ENCODE assay signal across 10 cellular contexts in genomic region chr17:72392056-72393010, GRCh38.
DNase-seq lines count a peak whose midpoint lies in the region; ATAC-seq and TF ChIP-seq lines count a peak whose summit lies in the region.
"Had no signal": no experiment of that assay in that cellular context is flagged by ENCODE, and none has a peak within 500 bp of the region (broad histone marks: within the 10 kb centered on the region; RNA-seq: fewer than 3 reads in every experiment).

No MANE protein-coding gene starts in this region.

- POLR2A ChIA-PET in SK-N-SH (lab: Yijun Ruan, JAX): no interaction called here

- TF ChIP-seq CTCF in SK-N-SH (IDR thresholded peaks at IDR 0.05): no peak
- TF ChIP-seq CTCF in brain microvascular endothelial cell (IDR thresholded peaks at IDR 0.05; ENCODE audit: low read depth, low read length, missing control alignments): no peak

- CTCF ChIA-PET in SK-N-SH (lab: Yijun Ruan, JAX): interaction anchor here (0.6 to 1.3 kb wide), 4 partner anchors 11 to 40 kb away, joined by 3 to 4 read pairs (median 4); no protein-coding TSS in a partner anchor

- TF ChIP-seq EP300 in SK-N-SH (IDR thresholded peaks at IDR 0.05; ENCODE audit: borderline replicate concordance in 1 of 2, low read depth in 1 of 2, low read length in 1 of 2): no peak

- H3K4me2 ChIP-seq in SK-N-SH: peak overlapping the region; percentile 53

- no peaks in the 10 kb centered on the region for H3K27me3 ChIP-seq in SK-N-SH (ENCODE audit: insufficient read depth)
- H3K27me3 ChIP-seq in brain microvascular endothelial cell (replicated peaks): no peaks in the 10 kb centered on the region

- H3K9ac ChIP-seq in SK-N-SH: peak overlapping the region; percentile 59

- H3K9me3 ChIP-seq in SK-N-SH: no peaks in the 10 kb centered on the region

- H3K27ac ChIP-seq in SK-N-SH (ENCODE audit: low read depth in 2 of 2, low read length in 1 of 2) (peak overlapping the region in 1 of 2 experiments; percentile 93; a peak in 2 of 4 replicates), brain microvascular endothelial cell (peak overlapping the region; percentile 70)

- in situ Hi-C loops in brain microvascular endothelial cell (cut with HindIII; ENCODE audit: low pct_ligation_motif_present, low sequenced_read_pairs): no loop called here

- peaks cover 34% of the 10 kb centered on the region for H3F3A ChIP-seq in SK-N-SH (replicated peaks; ENCODE audit: insufficient read depth)

- no peaks in the 10 kb centered on the region for H3K79me2 ChIP-seq in SK-N-SH (ENCODE audit: insufficient read depth)

- no peaks in the 10 kb centered on the region for H3K36me3 ChIP-seq in SK-N-SH (replicated peaks in 1 of 2; ENCODE audit: control insufficient read depth in 1 of 2, insufficient read depth in 2 of 2, low read length in 1 of 2)
- H3K36me3 ChIP-seq in brain microvascular endothelial cell (replicated peaks): no peaks in the 10 kb centered on the region

- no peaks in the 10 kb centered on the region for H3K9me2 ChIP-seq in SK-N-SH

- H4K20me1 ChIP-seq in SK-N-SH (ENCODE audit: insufficient read depth): no peaks in the 10 kb centered on the region

- TF ChIP-seq RAD21 in SK-N-SH (IDR thresholded peaks at IDR 0.05; ENCODE audit: low read length): no peak

- peaks cover 4 to 61% of the 10 kb centered on the region in 2 experiments; a peak in 3 of 4 replicates for H3K4me1 ChIP-seq in SK-N-SH (ENCODE audit: control insufficient read depth in 1 of 2, insufficient read depth in 2 of 2, low read depth in 1 of 2, low read length in 1 of 2)

- no peak overlapping the region for H2AFZ ChIP-seq in SK-N-SH (ENCODE audit: low read depth)

- ATAC-seq in SK-N-SH treated with all-trans-retinoic acid at 6 μM for 48 hours (no peak), HG03571 (IDR thresholded peaks at IDR 0.05; ENCODE audit: unreplicated experiment) (peak; percentile 58), HG02840 (IDR thresholded peaks at IDR 0.05; ENCODE audit: low FRiP score, unreplicated experiment) (no peak)

- H3K4me3 ChIP-seq in SK-N-SH (ENCODE audit: low read depth in 2 of 2, low read length in 1 of 2) (no peak overlapping the region), brain microvascular endothelial cell (ENCODE audit: low read depth, low read length) (no peak overlapping the region)

- 92% methylated on average over 18 of the region's 18 CpGs for WGBS in SK-N-SH (ENCODE audit: low lambda C conversion rate)

- DNase-seq in SK-N-SH (no peak), brain microvascular endothelial cell (peak; percentile 57), stromal cell of bone marrow (ENCODE audit: low read depth) (peak; percentile 72), DMS153 (lab: John Stamatoyannopoulos, UW) (no peak), HuH-7 (ENCODE audit: low spot score) (no peak)
- DNase-seq: endodermal cell, NCI-H446 treated with DMSO at 0.1 percent for 48 hours had no signal

TF ChIP-seq in SK-N-SH, 30 proteins besides CTCF, POLR2A, EP300 and RAD21 (continues in another document):
- TF ChIP-seq JUND (IDR thresholded peaks at IDR 0.05) (no peak), MAX (IDR thresholded peaks at IDR 0.05; ENCODE audit: low read depth) (no peak), FOXM1 (IDR thresholded peaks at IDR 0.05; ENCODE audit: low read depth) (no peak), RXRA (IDR thresholded peaks at IDR 0.05; ENCODE audit: borderline replicate concordance, low read depth) (no peak), TAF1 (IDR thresholded peaks at IDR 0.05; ENCODE audit: borderline replicate concordance, low read depth, low read length) (no peak), MXI1 (IDR thresholded peaks at IDR 0.05; ENCODE audit: low read depth, low read length) (no peak), TCF12 (IDR thresholded peaks at IDR 0.05) (no peak), RFX5 (IDR thresholded peaks at IDR 0.05; ENCODE audit: low read length) (no peak), FOSL2 (IDR thresholded peaks at IDR 0.05; ENCODE audit: borderline replicate concordance, low read depth) (no peak), USF2 (IDR thresholded peaks at IDR 0.05; ENCODE audit: borderline replicate concordance, low read depth, low read length) (no peak), GATA2 (CRISPR knock-in tag; IDR thresholded peaks at IDR 0.05) (no peak), RCOR1 (IDR thresholded peaks at IDR 0.05; ENCODE audit: low read length) (no peak)

TF ChIP-seq in SK-N-SH treated with all-trans-retinoic acid at 6 μM for 48 hours, 23 proteins besides CTCF, POLR2A, EP300 and RAD21:
- TF ChIP-seq POU6F1 (CRISPR knock-in tag; IDR thresholded peaks at IDR 0.05; ENCODE audit: borderline replicate concordance, low read depth): no peak
- no peak for TF ChIP-seq BACH2 (CRISPR knock-in tag; IDR thresholded peaks at IDR 0.05; ENCODE audit: borderline replicate concordance)
- TF ChIP-seq TOX (CRISPR knock-in tag; IDR thresholded peaks at IDR 0.05; ENCODE audit: borderline replicate concordance): no peak
- TF ChIP-seq ZNF70 (CRISPR knock-in tag; IDR thresholded peaks at IDR 0.05): no peak
- TF ChIP-seq ZNF8 (CRISPR knock-in tag; IDR thresholded peaks at IDR 0.05): no peak
- TF ChIP-seq ZFP3 (CRISPR knock-in tag; IDR thresholded peaks at IDR 0.05): no peak
- TF ChIP-seq GLIS3 (CRISPR knock-in tag; IDR thresholded peaks at IDR 0.05): no peak

Comparison
In these comparisons a context has a peak if more than half of its experiments do, and no peak if none do; other contexts are left out.
1. DNase-seq: peak in brain microvascular endothelial cell (single experiment) and stromal cell of bone marrow (single experiment); none in SK-N-SH (single experiment), DMS153 (single experiment) and HuH-7 (single experiment).